In the genomic region with DNA sequence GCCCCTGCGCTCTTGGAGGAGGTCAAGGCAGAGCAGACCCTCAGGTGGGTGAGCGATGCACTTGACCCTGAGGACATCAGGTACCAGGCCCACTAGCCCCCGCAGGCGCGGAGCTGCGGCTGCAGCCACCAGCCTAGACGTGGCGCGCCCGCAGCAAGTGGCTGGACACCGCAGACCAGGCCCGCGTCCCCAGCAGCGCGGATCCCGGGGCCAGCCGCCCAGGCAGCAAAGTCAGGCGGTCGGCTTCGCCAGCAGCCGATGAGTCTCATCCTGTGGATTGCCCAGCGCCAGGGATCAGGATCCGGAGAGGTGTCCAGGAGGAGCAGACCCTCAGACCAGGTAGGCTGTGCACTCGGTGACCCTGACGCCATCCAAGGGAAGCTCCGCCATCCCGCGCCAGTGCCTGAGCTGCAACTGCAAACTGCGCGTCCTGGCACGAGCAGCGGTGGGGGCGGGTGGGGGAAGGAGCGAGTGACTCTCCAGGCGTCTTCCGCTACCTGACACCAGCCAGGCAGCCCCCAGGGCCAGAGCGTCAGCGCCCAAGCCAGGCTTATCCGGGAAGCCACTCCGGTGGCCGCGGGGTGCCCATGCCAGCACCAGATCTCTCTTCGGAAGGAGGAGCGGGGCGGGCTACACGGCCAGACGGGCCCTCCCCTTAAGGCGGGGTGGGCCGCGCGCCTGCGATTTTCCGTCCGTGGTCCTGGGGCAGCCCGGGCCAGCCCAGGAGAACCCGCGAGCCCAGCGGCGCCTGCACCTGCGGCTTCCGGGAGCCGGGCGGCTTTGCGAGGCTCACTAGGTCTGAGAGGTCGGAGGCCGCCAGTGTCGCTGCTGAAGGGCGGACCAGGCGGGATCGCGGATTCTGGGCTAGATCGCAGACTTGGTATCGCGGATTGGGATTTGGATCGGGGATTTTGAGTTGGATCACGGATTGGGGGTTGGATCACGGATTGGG, we compare ENCODE assay signal across 11 cellular contexts. TPM values are rescaled to one million over a fixed set of nuclear protein-coding genes. Genes with fewer than 3 reads are reported as not detected.
A peak's percentile ranks its signal among the peaks of the same experiment; 100 is the strongest.
DNase-seq lines count a peak whose midpoint lies in the region; ATAC-seq and TF ChIP-seq lines count a peak whose summit lies in the region.
"Not testable (repeated sequence)": the region's sequence is repeated elsewhere in the genome, so short reads cannot be mapped to it uniquely, and the experiment has no call there.
"Had no signal": no experiment of that assay in that cellular context is flagged by ENCODE, and none has a peak within 500 bp of the region (broad histone marks: within the 10 kb centered on the region; RNA-seq: fewer than 3 reads in every experiment).

No MANE protein-coding gene starts in this region.

- H3K36me3 ChIP-seq in CD8-positive, alpha-beta memory T cell (ENCODE audit: insufficient read depth, low read length); colonic mucosa: not testable (repeated sequence)

- H3K27ac ChIP-seq in CD8-positive, alpha-beta memory T cell (ENCODE audit: low read depth, low read length); colonic mucosa: not testable (repeated sequence)

- not testable (repeated sequence) for H3K27me3 ChIP-seq in CD8-positive, alpha-beta memory T cell (ENCODE audit: insufficient read depth, low read length, poor library complexity, severe bottlenecking); colonic mucosa

- peaks cover 3 to 11% of the 10 kb centered on the region in 2 donors for H3K27me3 Mint-ChIP-seq in CD8-positive, alpha-beta memory T cell
- H3K27me3 Mint-ChIP-seq in activated CD4-positive, alpha-beta T cell treated with anti-CD3 and anti-CD28 coated beads, Interleukin-2, amount 10 ng/mL, durations not matched to agents 24 days and 14 days: peaks cover 15% of the 10 kb centered on the region
- peaks cover 32% of the 10 kb centered on the region for H3K27me3 Mint-ChIP-seq in stimulated activated memory B cell treated with anti-CD40 and anti-IgM and Interleukin-4, amounts not matched to agents 10 μg/mL and 1 μg/mL and 100 μg/mL, for 72 hours

- H3K4me3 Mint-ChIP-seq in CD8-positive, alpha-beta memory T cell: peak overlapping the region in 6 of 7 donors; percentile 62 to 87 (median 79)
- H3K4me3 Mint-ChIP-seq in activated CD4-positive, alpha-beta T cell treated with anti-CD3 and anti-CD28 coated beads, Interleukin-2, amount 10 ng/mL, durations not matched to agents 24 days and 14 days: peak overlapping the region; percentile 91
- peak overlapping the region; percentile 75 for H3K4me3 Mint-ChIP-seq in stimulated activated memory B cell treated with anti-CD40 and anti-IgM and Interleukin-4, amounts not matched to agents 10 μg/mL and 1 μg/mL and 100 μg/mL, for 72 hours

- POLR2A ChIA-PET in CD8-positive, alpha-beta memory T cell (lab: Charles Lee): not testable (repeated sequence)

- H3K9ac ChIP-seq in colonic mucosa (ENCODE audit: low read depth in 2 of 2, low read length in 2 of 2): not testable (repeated sequence)

- H3K4me3 ChIP-seq in CD8-positive, alpha-beta memory T cell (ENCODE audit: low read length): not testable (repeated sequence)
- H3K4me3 ChIP-seq in colonic mucosa: peak overlapping the region; percentile 33

- intact Hi-C loops in activated CD4-positive, alpha-beta T cell treated with anti-CD3 and anti-CD28 coated beads, Interleukin-2, amount 10 ng/mL, durations not matched to agents 24 days and 14 days (cut with micrococcal nuclease); colonic mucosa (cut with DNase I): not testable (repeated sequence)

- not testable (repeated sequence) for H3K4me1 Mint-ChIP-seq in CD8-positive, alpha-beta memory T cell; activated CD4-positive, alpha-beta T cell treated with anti-CD3 and anti-CD28 coated beads, Interleukin-2, amount 10 ng/mL, durations not matched to agents 24 days and 14 days; stimulated activated memory B cell treated with anti-CD40 and anti-IgM and Interleukin-4, amounts not matched to agents 10 μg/mL and 1 μg/mL and 100 μg/mL, for 72 hours

- CTCF ChIA-PET in CD8-positive, alpha-beta memory T cell (lab: Charles Lee): not testable (repeated sequence)

- TF ChIP-seq CTCF in colonic mucosa (IDR thresholded peaks at IDR 0.05): not testable (repeated sequence)

- DNase-seq in CD8-positive, alpha-beta memory T cell: peak; percentile 9 to 69 (median 56)
- DNase-seq in activated CD4-positive, alpha-beta T cell treated with anti-CD3 and anti-CD28 coated beads, Interleukin-2, amount 10 ng/mL, durations not matched to agents 24 days and 14 days: peak; percentile 91
- peak; percentile 47 for DNase-seq in activated T-helper 9 cell treated with anti-CD3 and anti-CD28 coated beads, Interleukin-2, amount 50 U/mL, for 16 hours (ENCODE audit: low read depth)
- DNase-seq in colonic mucosa: not testable (repeated sequence)
- peak; percentile 51 for DNase-seq in kidney tubule cell (ENCODE audit: low spot score)
- peak; percentile 36 for DNase-seq in stimulated activated CD4-positive, alpha-beta T cell treated with anti-CD3 and anti-CD28 coated beads, Interleukin-12 subunit alpha, Interleukin-12 subunit beta, amount 100 ng/mL, for 4 hours

- H3K4me1 ChIP-seq in CD8-positive, alpha-beta memory T cell (ENCODE audit: insufficient read depth, low read length); colonic mucosa: not testable (repeated sequence)

- not testable (repeated sequence) for H3K9me3 ChIP-seq in CD8-positive, alpha-beta memory T cell (ENCODE audit: low read length); colonic mucosa

- H3K27ac Mint-ChIP-seq in CD8-positive, alpha-beta memory T cell: peak overlapping the region in 4 of 8 donors; percentile 81 to 89 (median 83)
- H3K27ac Mint-ChIP-seq in activated CD4-positive, alpha-beta T cell treated with anti-CD3 and anti-CD28 coated beads, Interleukin-2, amount 10 ng/mL, durations not matched to agents 24 days and 14 days: peak overlapping the region; percentile 96
- not testable (repeated sequence) for H3K27ac Mint-ChIP-seq in stimulated activated memory B cell treated with anti-CD40 and anti-IgM and Interleukin-4, amounts not matched to agents 10 μg/mL and 1 μg/mL and 100 μg/mL, for 72 hours

- not testable (repeated sequence) for H3K36me3 Mint-ChIP-seq in CD8-positive, alpha-beta memory T cell; activated CD4-positive, alpha-beta T cell treated with anti-CD3 and anti-CD28 coated beads, Interleukin-2, amount 10 ng/mL, durations not matched to agents 24 days and 14 days (ENCODE audit: low read depth); stimulated activated memory B cell treated with anti-CD40 and anti-IgM and Interleukin-4, amounts not matched to agents 10 μg/mL and 1 μg/mL and 100 μg/mL, for 72 hours

- peak; percentile 88 for ATAC-seq in HG03095 (IDR thresholded peaks at IDR 0.05; ENCODE audit: unreplicated experiment)
- ATAC-seq in stimulated activated memory B cell treated with anti-CD40 and anti-IgM and Interleukin-4, amounts not matched to agents 10 μg/mL and 1 μg/mL and 100 μg/mL, for 72 hours: peak; percentile 24

- not testable (repeated sequence) for H3K9me3 Mint-ChIP-seq in CD8-positive, alpha-beta memory T cell; activated CD4-positive, alpha-beta T cell treated with anti-CD3 and anti-CD28 coated beads, Interleukin-2, amount 10 ng/mL, durations not matched to agents 24 days and 14 days; stimulated activated memory B cell treated with anti-CD40 and anti-IgM and Interleukin-4, amounts not matched to agents 10 μg/mL and 1 μg/mL and 100 μg/mL, for 72 hours

RNA-seq across cellular contexts. Expression of a gene that starts 10.4 kb away (rescaled TPM):
- total RNA-seq in CD8-positive, alpha-beta memory T cell: not detected
- not detected for polyA plus RNA-seq in CD8-positive, alpha-beta memory T cell
- not detected in 2 replicates for total RNA-seq in activated CD4-positive, alpha-beta T cell treated with anti-CD3 and anti-CD28 coated beads, Interleukin-2, amount 10 ng/mL, durations not matched to agents 24 days and 14 days
- not detected for total RNA-seq in colonic mucosa
- total RNA-seq: Daoy, gastrocnemius medialis, liver had no signal
- polyA plus RNA-seq: liver had no signal
